17 cellular contexts compared by ENCODE assay signal in genomic region chr2:207154556-207155179, GRCh38. TPM values are rescaled to one million over a fixed set of nuclear protein-coding genes. Genes with fewer than 3 reads are reported as not detected.
DNase-seq lines count a peak whose midpoint lies in the region; ATAC-seq and TF ChIP-seq lines count a peak whose summit lies in the region.
"Had no signal": no experiment of that assay in that cellular context is flagged by ENCODE, and none has a peak within 500 bp of the region (broad histone marks: within the 10 kb centered on the region; RNA-seq: fewer than 3 reads in every experiment).

No MANE protein-coding gene starts in this region.

- intact Hi-C loops in esophagus muscularis mucosa (cut with DNase I) (no loop called here), thyroid gland (cut with DNase I) (loop anchor here (10.0 kb wide), 1 partner anchor 70 kb away; no protein-coding TSS in a partner anchor)

- WGBS in esophagus muscularis mucosa = 77% methylated on average over 4 of the region's 4 CpGs
- WGBS in thyroid gland, 2 donors = 91 to 94% methylated on average over 4 of the region's 4 CpGs

- no peak for ATAC-seq in CD4-positive, CD25-positive, alpha-beta regulatory T cell (ENCODE audit: low read depth in 2 of 2)
- no peak for ATAC-seq in HG02938 (IDR thresholded peaks at IDR 0.05; ENCODE audit: unreplicated experiment)
- no peak for ATAC-seq in GM19328 (IDR thresholded peaks at IDR 0.05; ENCODE audit: unreplicated experiment)
- ATAC-seq: left lung, pancreas had no signal

- no peak for TF ChIP-seq POLR2A in esophagus muscularis mucosa (IDR thresholded peaks at IDR 0.05; ENCODE audit: low read depth)
- TF ChIP-seq POLR2A in thyroid gland (IDR thresholded peaks at IDR 0.05) = no peak

- H3K4me1 ChIP-seq in CD4-positive, CD25-positive, alpha-beta regulatory T cell (ENCODE audit: control insufficient read depth, insufficient read depth, low read length, poor library complexity, severe bottlenecking) = peaks cover 46% of the 10 kb centered on the region
- H3K4me1 ChIP-seq in esophagus muscularis mucosa (peaks cover 100% of the 10 kb centered on the region in 4 donors), thyroid gland (peaks cover 14 to 63% of the 10 kb centered on the region in 2 donors)

- peak overlapping the region in 1 of 3 donors; percentile 15 for H3K27ac Mint-ChIP-seq in CD4-positive, CD25-positive, alpha-beta regulatory T cell
- peak overlapping the region; percentile 81 for H3K27ac Mint-ChIP-seq in osteocyte (ENCODE audit: unreplicated experiment)

- H3K27me3 Mint-ChIP-seq in CD4-positive, CD25-positive, alpha-beta regulatory T cell = no peaks in the 10 kb centered on the region
- H3K27me3 Mint-ChIP-seq in osteocyte (ENCODE audit: unreplicated experiment) = no peaks in the 10 kb centered on the region

- TF ChIP-seq EP300 in esophagus muscularis mucosa (IDR thresholded peaks at IDR 0.05) = no peak

- H3K4me1 Mint-ChIP-seq in CD4-positive, CD25-positive, alpha-beta regulatory T cell = peaks cover 6 to 93% (median 63%) of the 10 kb centered on the region in 4 donors
- H3K4me1 Mint-ChIP-seq in osteocyte (ENCODE audit: unreplicated experiment) = peaks cover 92% of the 10 kb centered on the region

- no peaks in the 10 kb centered on the region for H3K9me3 ChIP-seq in CD4-positive, CD25-positive, alpha-beta regulatory T cell (ENCODE audit: control insufficient read depth in 2 of 2, low read length in 2 of 2)
- H3K9me3 ChIP-seq in esophagus muscularis mucosa (no peaks in the 10 kb centered on the region), thyroid gland (no peaks in the 10 kb centered on the region)
- H3K9me3 ChIP-seq: BLaER1, left lung, pancreas had no signal

- H3K36me3 Mint-ChIP-seq in CD4-positive, CD25-positive, alpha-beta regulatory T cell = peaks cover 8% of the 10 kb centered on the region
- peaks cover 3% of the 10 kb centered on the region for H3K36me3 Mint-ChIP-seq in osteocyte (ENCODE audit: unreplicated experiment)

- TF ChIP-seq CTCF in esophagus muscularis mucosa (IDR thresholded peaks at IDR 0.05) = no peak
- TF ChIP-seq CTCF in osteocyte (IDR thresholded peaks at IDR 0.05) = no peak
- no peak for TF ChIP-seq CTCF in thyroid gland (IDR thresholded peaks at IDR 0.05)

- H3K27ac ChIP-seq in CD4-positive, CD25-positive, alpha-beta regulatory T cell (ENCODE audit: insufficient read depth, low read length, poor library complexity, severe bottlenecking) = no peak overlapping the region
- H3K27ac ChIP-seq in esophagus muscularis mucosa (replicated peaks in 1 of 4) (peak overlapping the region; percentile 40 to 100 (median 58)), thyroid gland (no peak overlapping the region)
- H3K27ac ChIP-seq: BLaER1, pancreas had no signal

- no peaks in the 10 kb centered on the region for H3K27me3 ChIP-seq in CD4-positive, CD25-positive, alpha-beta regulatory T cell (ENCODE audit: control insufficient read depth, insufficient read depth, low read length)
- peaks cover 0 to 4% (median 0%) of the 10 kb centered on the region in 4 donors for H3K27me3 ChIP-seq in esophagus muscularis mucosa
- no peaks in the 10 kb centered on the region for H3K27me3 ChIP-seq in thyroid gland
- H3K27me3 ChIP-seq: BLaER1, left lung, pancreas had no signal

- peak overlapping the region; percentile 1 for H3K4me3 ChIP-seq in CD4-positive, CD25-positive, alpha-beta regulatory T cell (ENCODE audit: low read depth, low read length)
- no peak overlapping the region for H3K4me3 ChIP-seq in esophagus muscularis mucosa
- H3K4me3 ChIP-seq in thyroid gland (replicated peaks in 1 of 3) = no peak overlapping the region
- H3K4me3 ChIP-seq: BLaER1, left lung, pancreas had no signal

- H3K4me3 Mint-ChIP-seq in CD4-positive, CD25-positive, alpha-beta regulatory T cell = peak overlapping the region in 1 of 4 donors; percentile 2
- no peak overlapping the region for H3K4me3 Mint-ChIP-seq in osteocyte (ENCODE audit: unreplicated experiment)

- no peak for DNase-seq in CD4-positive, CD25-positive, alpha-beta regulatory T cell
- DNase-seq in SK-N-DZ (ENCODE audit: low spot score) = peak; percentile 73
- DNase-seq in esophagus muscularis mucosa (ENCODE audit: extremely low spot score) = no peak
- DNase-seq in osteocyte (ENCODE audit: extremely low spot score, unreplicated experiment) = no peak
- DNase-seq in hepatic stellate cell (ENCODE audit: low spot score) = no peak
- DNase-seq in thyroid gland = no peak
- DNase-seq: activated CD8-positive, alpha-beta memory T cell treated with anti-CD3 and anti-CD28 coated beads, Interleukin-2, amount 50 U/mL, for 4 hours; amniotic stem cell; effector memory CD4-positive, alpha-beta T cell; HCEC 1CT; left lung; NCI-H1105; NCI-H524 treated with DMSO at 0.1 percent for 48 hours; pancreas had no signal

- H3K36me3 ChIP-seq in CD4-positive, CD25-positive, alpha-beta regulatory T cell (ENCODE audit: control insufficient read depth, insufficient read depth, low read length) = no peaks in the 10 kb centered on the region
- H3K36me3 ChIP-seq in esophagus muscularis mucosa (no peaks in the 10 kb centered on the region), thyroid gland (no peaks in the 10 kb centered on the region)
- H3K36me3 ChIP-seq: BLaER1, left lung, pancreas had no signal

- H3K9me3 Mint-ChIP-seq in CD4-positive, CD25-positive, alpha-beta regulatory T cell = no peaks in the 10 kb centered on the region
- no peaks in the 10 kb centered on the region for H3K9me3 Mint-ChIP-seq in osteocyte (ENCODE audit: unreplicated experiment)

RNA-seq across cellular contexts. Expression of gene KLF7, which starts 11.1 kb away (rescaled TPM):
- 64.3 TPM for total RNA-seq in CD4-positive, CD25-positive, alpha-beta regulatory T cell
- polyA plus RNA-seq in CD4-positive, CD25-positive, alpha-beta regulatory T cell = 10 to 100 TPM in 1 of 4 donors, 1 to 10 TPM in 3; 5.9 to 10.7 (median 8.8) TPM
- 18.2 and 23.0 TPM in 2 replicates for polyA plus RNA-seq in SK-N-DZ (2014; cell fraction: cytosol; rRNA removed)
- 9.6 and 24.4 TPM in 2 replicates for polyA plus RNA-seq in SK-N-DZ (2014; cell fraction: nucleus; rRNA removed)
- total RNA-seq in esophagus muscularis mucosa (10 to 100 TPM; 25.3 to 47.4 (median 36.9) TPM), osteocyte (36.7 and 39.8 TPM in 2 replicates), thyroid gland (10 to 100 TPM; 19.4 to 29.5 (median 25.6) TPM)

Comparison
In these comparisons a context has a peak if more than half of its experiments do, and no peak if none do; other contexts are left out.
1. H3K27ac ChIP-seq: peak in esophagus muscularis mucosa (4 of 4); none in CD4-positive, CD25-positive, alpha-beta regulatory T cell (single experiment) and thyroid gland (0 of 3).